Comparison of ENCODE assay signal across 15 cellular contexts in the genomic region with DNA sequence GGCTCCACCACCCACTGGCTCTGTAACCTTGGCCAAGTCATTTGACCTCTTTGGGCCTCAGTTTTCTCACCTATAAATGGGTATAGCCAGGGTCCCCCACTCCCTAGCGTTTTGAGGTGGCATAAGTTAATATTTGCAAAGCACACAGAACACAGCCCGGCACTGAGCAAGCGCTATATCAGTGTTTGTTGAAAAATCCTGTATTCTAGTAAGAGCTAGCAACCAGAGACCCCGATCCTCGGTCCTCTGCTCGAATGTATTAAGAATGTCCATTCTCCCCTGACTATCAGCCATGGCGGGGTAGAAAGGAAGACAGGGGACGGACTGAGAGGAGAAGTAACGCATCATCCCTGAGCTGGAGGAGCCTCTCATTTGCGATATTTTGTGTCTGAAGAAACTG.
"Had no signal": no experiment of that assay in that cellular context is flagged by ENCODE, and none has a peak within 500 bp of the region (broad histone marks: within the 10 kb centered on the region; RNA-seq: fewer than 3 reads in every experiment).

No MANE protein-coding gene starts in this region.

- H3K4me1 ChIP-seq: foreskin keratinocyte had no signal

- H3K27ac ChIP-seq: coronary artery, epithelial cell of prostate, foreskin keratinocyte, neutrophil, thyroid gland had no signal

- ATAC-seq: foreskin keratinocyte had no signal

- H3K4me3 ChIP-seq: coronary artery, dorsolateral prefrontal cortex, heart left ventricle, smooth muscle cell, thyroid gland had no signal

- FAIRE-seq: islet of Langerhans had no signal

- H3K36me3 ChIP-seq: heart left ventricle, neutrophil, thyroid gland had no signal

- H3K27me3 ChIP-seq: foreskin keratinocyte, thyroid gland had no signal

- H3K4me2 ChIP-seq: smooth muscle cell had no signal

- DNase-seq: effector memory CD4-positive, alpha-beta T cell; foreskin keratinocyte; kidney glomerular epithelial cell; mesendoderm; naive thymus-derived CD4-positive, alpha-beta T cell; stimulated activated CD4-positive, alpha-beta T cell treated with anti-CD3 and anti-CD28 coated beads, Interleukin-2, amount 100 ng/mL, for 48 hours; stimulated activated naive CD4-positive, alpha-beta T cell treated with Interleukin-2 at 50 U/mL for 16 hours had no signal

- H3K9me3 ChIP-seq: neutrophil, thyroid gland had no signal
